In the genomic region with DNA sequence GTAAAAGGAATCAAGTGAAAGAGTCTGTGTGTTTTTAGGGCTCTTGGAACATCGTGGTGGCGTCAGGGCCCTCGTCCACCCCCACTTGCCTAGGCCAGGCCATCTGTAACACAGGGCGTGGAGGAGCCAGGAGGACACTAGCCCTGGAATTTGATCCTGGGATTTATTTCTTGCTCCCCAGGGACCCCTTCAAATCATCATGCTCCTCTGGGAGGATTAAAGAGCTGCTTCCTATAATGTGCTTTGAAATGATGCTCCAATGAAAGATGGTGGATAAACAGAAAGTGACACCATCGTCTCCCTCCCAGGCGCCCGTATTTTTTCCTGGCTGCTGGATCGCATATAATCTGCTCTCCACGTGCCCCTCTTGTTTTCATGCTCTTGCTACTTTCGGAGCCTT, we compare ENCODE assay signal across 14 cellular contexts.
DNase-seq lines count a peak whose midpoint lies in the region; ATAC-seq lines count a peak whose summit lies in the region.
"Had no signal": no experiment of that assay in that cellular context is flagged by ENCODE, and none has a peak within 500 bp of the region (broad histone marks: within the 10 kb centered on the region; RNA-seq: fewer than 3 reads in every experiment).

No MANE protein-coding gene starts in this region.

- H3K4me3 ChIP-seq in H7 (ENCODE audit: insufficient read depth, low read depth, low read length) = no peak overlapping the region
- H3K4me3 ChIP-seq: K562, Peyer's patch had no signal

- no peaks in the 10 kb centered on the region for H3K36me3 ChIP-seq in H7 (replicated peaks; ENCODE audit: control insufficient read depth, insufficient read depth, low read length)

- intact Hi-C loops in Right ventricle myocardium superior (cut with DNase I) = no loop called here

- no peaks in the 10 kb centered on the region for H3K27me3 ChIP-seq in H7 (ENCODE audit: control insufficient read depth, insufficient read depth, low read length)
- H3K27me3 ChIP-seq: Peyer's patch had no signal

- ATAC-seq in GM19023 (IDR thresholded peaks at IDR 0.05; ENCODE audit: unreplicated experiment) (no peak), GM19035 (IDR thresholded peaks at IDR 0.05; ENCODE audit: unreplicated experiment) (no peak), Right ventricle myocardium superior (ENCODE audit: poor library complexity) (no peak)
- ATAC-seq: K562 had no signal

- DNase-seq in D341Med (ENCODE audit: low spot score) = peak; percentile 85
- DNase-seq in H7 = peak; percentile 22
- peak; percentile 50 for DNase-seq in NCI-H69 (lab: John Stamatoyannopoulos, UW)
- peak; percentile 65 for DNase-seq in left kidney (ENCODE audit: low read depth, low spot score)
- DNase-seq in NCI-H2196 (lab: John Stamatoyannopoulos, UW; ENCODE audit: unreplicated experiment) = no peak
- DNase-seq in Right ventricle myocardium superior = no peak
- DNase-seq: Calu3; CD4-positive, alpha-beta T cell; NCI-H510A; Peyer's patch; SHP77 had no signal

Comparison
In these comparisons a context has a peak if more than half of its experiments do, and no peak if none do; other contexts are left out.
1. DNase-seq: peak in D341Med (single experiment), H7 (single experiment), NCI-H69 (single experiment) and left kidney (single experiment); none in NCI-H2196 (single experiment) and Right ventricle myocardium superior (single experiment).